ENCODE assay signal across 10 cellular contexts in the genomic region with DNA sequence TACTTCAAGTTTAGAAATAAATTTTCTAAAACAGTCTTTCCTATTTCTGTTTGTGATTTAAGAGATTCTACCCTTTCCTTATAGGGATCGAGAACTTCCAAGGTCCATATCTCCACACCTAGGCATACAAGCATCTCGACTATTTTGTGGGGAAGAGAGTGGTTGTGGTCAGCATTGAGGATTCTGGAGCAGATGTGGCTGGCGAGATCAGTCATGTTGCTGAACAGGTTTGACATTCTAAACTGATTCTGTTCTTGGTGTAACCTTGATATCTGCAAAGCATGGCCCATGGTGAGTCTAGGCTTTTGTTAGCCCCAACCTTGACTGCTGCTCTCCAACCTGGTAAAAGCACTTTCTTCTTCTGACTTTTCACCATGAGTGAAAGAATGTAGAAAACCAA.
"Had no signal": no experiment of that assay in that cellular context is flagged by ENCODE, and none has a peak within 500 bp of the region (broad histone marks: within the 10 kb centered on the region; RNA-seq: fewer than 3 reads in every experiment).

No MANE protein-coding gene starts in this region.

- H2AFZ ChIP-seq: GM23248 had no signal

- H3K4me2 ChIP-seq: KMS-11 had no signal

- ATAC-seq: HepG2 had no signal

- H3K4me3 ChIP-seq: GM23248 had no signal

- DNase-seq: GM23248, H9, HCEC 1CT, Karpas-422, KBM-7 had no signal

- H3K9ac ChIP-seq: GM23248, KMS-11 had no signal

- H3K27ac ChIP-seq: GM23248, HL-60, KMS-11 had no signal

- FAIRE-seq: H1, H54, HepG2 had no signal
